ENCODE assay signal across 16 cellular contexts in genomic region chr4:125787707-125788106, GRCh38.
"Had no signal": no experiment of that assay in that cellular context is flagged by ENCODE, and none has a peak within 500 bp of the region (broad histone marks: within the 10 kb centered on the region; RNA-seq: fewer than 3 reads in every experiment).

No MANE protein-coding gene starts in this region.

- H3K4me2 ChIP-seq: hepatocyte, smooth muscle cell had no signal

- H3K27ac ChIP-seq: adrenal gland, cardiac muscle cell, esophagus squamous epithelium, hepatocyte, pancreas, right lobe of liver, stomach had no signal

- H3K9me3 ChIP-seq: adrenal gland, esophagus squamous epithelium, pancreas, right lobe of liver, stomach had no signal

- H3K4me3 ChIP-seq: adrenal gland, cardiac muscle cell, esophagus squamous epithelium, hepatocyte, pancreas, right lobe of liver, smooth muscle cell, stomach had no signal

- DNase-seq: activated CD4-positive, alpha-beta T cell treated with anti-CD3 and anti-CD28 coated beads, Interleukin-2, amount 50 U/mL, for 4 hours; activated gamma-delta T cell; adrenal gland; dermis blood vessel endothelial cell; effector memory CD4-positive, alpha-beta T cell; esophagus squamous epithelium; foreskin fibroblast; mesendoderm; naive thymus-derived CD4-positive, alpha-beta T cell; pancreas; right lobe of liver; stimulated activated CD4-positive, alpha-beta T cell treated with anti-CD3 and anti-CD28 coated beads, Interleukin-4, amount 100 ng/mL, for 1 hour; stomach had no signal

- H2AFZ ChIP-seq: hepatocyte had no signal

- ATAC-seq: naive thymus-derived CD4-positive, alpha-beta T cell; pancreas; right lobe of liver had no signal

- H3K79me2 ChIP-seq: hepatocyte had no signal

- H3K27me3 ChIP-seq: adrenal gland, cardiac muscle cell, esophagus squamous epithelium, hepatocyte, pancreas, right lobe of liver, stomach had no signal

- H3K36me3 ChIP-seq: adrenal gland, cardiac muscle cell, esophagus squamous epithelium, pancreas, right lobe of liver, stomach had no signal

- H3K4me1 ChIP-seq: adrenal gland, esophagus squamous epithelium, pancreas, right lobe of liver, stomach had no signal
